Comparison of ENCODE assay signal across 22 cellular contexts in the genomic region with DNA sequence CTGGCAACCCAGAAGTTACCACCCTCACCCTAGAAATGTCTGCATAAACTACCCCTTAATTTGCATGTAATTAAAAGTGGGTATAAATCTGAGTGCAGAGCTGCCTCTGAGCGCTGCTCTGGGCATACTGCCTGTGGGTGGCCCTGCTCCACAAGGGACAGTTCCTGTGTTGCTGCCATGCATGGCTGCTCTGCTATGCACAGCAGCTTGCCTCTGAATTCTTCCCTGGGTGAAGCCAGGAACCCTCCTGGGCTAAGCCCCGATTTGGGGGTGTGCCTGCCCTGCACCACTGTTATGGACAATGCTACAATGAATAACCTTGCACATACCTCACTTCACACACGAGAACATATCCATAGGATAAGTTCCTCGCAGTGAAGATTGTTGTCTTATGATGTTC. TPM values are rescaled to one million over a fixed set of nuclear protein-coding genes. Genes with fewer than 3 reads are reported as not detected.
DNase-seq lines count a peak whose midpoint lies in the region; ATAC-seq, FAIRE-seq and TF ChIP-seq lines count a peak whose summit lies in the region.
"Had no signal": no experiment of that assay in that cellular context is flagged by ENCODE, and none has a peak within 500 bp of the region (broad histone marks: within the 10 kb centered on the region; RNA-seq: fewer than 3 reads in every experiment).

No MANE protein-coding gene starts in this region.

- no peak for ATAC-seq in GM18909 (IDR thresholded peaks at IDR 0.05; ENCODE audit: poor library complexity, unreplicated experiment)
- ATAC-seq: HCT116 had no signal

- no peak overlapping the region for H3K4me3 Mint-ChIP-seq in chondrocyte (ENCODE audit: unreplicated experiment)
- H3K4me3 Mint-ChIP-seq in activated naive CD4-positive, alpha-beta T cell treated with anti-CD3 and anti-CD28 coated beads for 36 hours = no peak overlapping the region
- H3K4me3 Mint-ChIP-seq: CD14-positive monocyte; CD4-positive, alpha-beta memory T cell; HFFc6 had no signal

- H3K4me1 Mint-ChIP-seq in chondrocyte (ENCODE audit: low read depth) = no peaks in the 10 kb centered on the region
- H3K4me1 Mint-ChIP-seq in activated naive CD4-positive, alpha-beta T cell treated with anti-CD3 and anti-CD28 coated beads for 36 hours (ENCODE audit: low read depth) = peaks cover 6% of the 10 kb centered on the region
- H3K4me1 Mint-ChIP-seq: CD14-positive monocyte had no signal

- intact Hi-C loops in posterior vena cava (cut with DNase I) = no loop called here
- intact Hi-C loops in activated naive CD4-positive, alpha-beta T cell treated with anti-CD3 and anti-CD28 coated beads for 36 hours (cut with micrococcal nuclease) = no loop called here

- FAIRE-seq in GM12891 (lab: Jason Lieb, UNC) = peak; percentile 26
- FAIRE-seq: A204.1, GM12892, GM18507, HTR-8/SVneo had no signal

- peaks cover 12% of the 10 kb centered on the region for H3K36me3 Mint-ChIP-seq in chondrocyte (ENCODE audit: low read depth)
- H3K36me3 Mint-ChIP-seq in activated naive CD4-positive, alpha-beta T cell treated with anti-CD3 and anti-CD28 coated beads for 36 hours (ENCODE audit: low read depth) = no peaks in the 10 kb centered on the region
- H3K36me3 Mint-ChIP-seq: CD14-positive monocyte had no signal

- no peak overlapping the region for H3K27ac Mint-ChIP-seq in chondrocyte (ENCODE audit: unreplicated experiment)
- no peak overlapping the region for H3K27ac Mint-ChIP-seq in activated naive CD4-positive, alpha-beta T cell treated with anti-CD3 and anti-CD28 coated beads for 36 hours
- H3K27ac Mint-ChIP-seq: CD4-positive, alpha-beta memory T cell; HFFc6 had no signal

- H3K27me3 Mint-ChIP-seq in chondrocyte (ENCODE audit: low read depth) = peaks cover 25% of the 10 kb centered on the region
- H3K27me3 Mint-ChIP-seq in activated naive CD4-positive, alpha-beta T cell treated with anti-CD3 and anti-CD28 coated beads for 36 hours (ENCODE audit: low read depth) = peaks cover 20% of the 10 kb centered on the region

- DNase-seq in ACHN = peak; percentile 36
- no peak for DNase-seq in GM12891 (ENCODE audit: insufficient read length, low spot score)
- DNase-seq in chondrocyte (ENCODE audit: low spot score) = peak; percentile 29
- peak; percentile 35 for DNase-seq in posterior vena cava (ENCODE audit: low spot score)
- no peak for DNase-seq in NCI-H510A treated with DMSO at 0.1 percent for 48 hours (lab: John Stamatoyannopoulos, UW)
- DNase-seq in NCI-H2196 treated with DMSO at 0.1 percent for 48 hours (lab: John Stamatoyannopoulos, UW; ENCODE audit: unreplicated experiment) = no peak
- no peak for DNase-seq in activated naive CD4-positive, alpha-beta T cell treated with anti-CD3 and anti-CD28 coated beads for 36 hours
- DNase-seq: AML-193; CD4-positive, alpha-beta memory T cell; DMS79 treated with DMSO at 0.1 percent for 48 hours; GOT3; H7; HFFc6; IMR-90; KBM-7 had no signal

- in situ Hi-C loops in ACHN (cut with HindIII; ENCODE audit: low pct_ligation_motif_present, low pct_unique_long_range_greater_than_20kb, low sequenced_read_pairs) = no loop called here

- TF ChIP-seq CTCF in chondrocyte (IDR thresholded peaks at IDR 0.05) = no peak

- CTCF ChIA-PET in activated naive CD4-positive, alpha-beta T cell treated with anti-CD3 and anti-CD28 coated beads for 36 hours (lab: Charles Lee) = no interaction called here

- no peak for TF ChIP-seq POLR2A in GM12891 (IDR thresholded peaks at IDR 0.05; ENCODE audit: low read depth, low read length)

- H3K9me3 Mint-ChIP-seq in chondrocyte (ENCODE audit: low read depth) = peaks cover 23% of the 10 kb centered on the region
- peaks cover 2% of the 10 kb centered on the region for H3K9me3 Mint-ChIP-seq in activated naive CD4-positive, alpha-beta T cell treated with anti-CD3 and anti-CD28 coated beads for 36 hours

TF ChIP-seq in GM12891, 5 proteins besides CTCF, POLR2A, EP300 and RAD21:
- TF ChIP-seq POU2F2 (IDR thresholded peaks at IDR 0.05; ENCODE audit: low read depth, low read length) (no peak), TAF1 (IDR thresholded peaks at IDR 0.05; ENCODE audit: low read depth, low read length) (no peak), POLR2AphosphoS5 (IDR thresholded peaks at IDR 0.05; ENCODE audit: low read depth, low read length) (no peak), SPI1 (IDR thresholded peaks at IDR 0.05; ENCODE audit: low read depth, low read length) (no peak), PAX5 (IDR thresholded peaks at IDR 0.05; ENCODE audit: insufficient read depth, low read length, severe bottlenecking) (no peak)
TF ChIP-seq in GM12891: peak in this region for 0.

RNA-seq across cellular contexts. Expression of gene GPR132, which starts 35.7 kb away (rescaled TPM):
- polyA plus RNA-seq in GM12891 (2012; ENCODE audit: low read depth, missing spikeins) = 18.8 TPM
- total RNA-seq in chondrocyte (0.23 to 0.48 TPM (median 0.30 TPM) in 3 replicates), posterior vena cava (1 to 10 TPM; 1.8 to 3.1 TPM)
- 10 to 100 TPM; 11.3 to 15.3 TPM for total RNA-seq in activated naive CD4-positive, alpha-beta T cell treated with anti-CD3 and anti-CD28 coated beads for 36 hours
- total RNA-seq: H7 had no signal

Comparison
In these comparisons a context has a peak if more than half of its experiments do, and no peak if none do; other contexts are left out.
1. DNase-seq: peak in ACHN (single experiment), chondrocyte (single experiment) and posterior vena cava (single experiment); none in GM12891 (single experiment), NCI-H510A treated with DMSO at 0.1 percent for 48 hours (single experiment), NCI-H2196 treated with DMSO at 0.1 percent for 48 hours (single experiment) and activated naive CD4-positive, alpha-beta T cell treated with anti-CD3 and anti-CD28 coated beads for 36 hours (single experiment).